ENCODE assay signal across 9 cellular contexts in the genomic region with DNA sequence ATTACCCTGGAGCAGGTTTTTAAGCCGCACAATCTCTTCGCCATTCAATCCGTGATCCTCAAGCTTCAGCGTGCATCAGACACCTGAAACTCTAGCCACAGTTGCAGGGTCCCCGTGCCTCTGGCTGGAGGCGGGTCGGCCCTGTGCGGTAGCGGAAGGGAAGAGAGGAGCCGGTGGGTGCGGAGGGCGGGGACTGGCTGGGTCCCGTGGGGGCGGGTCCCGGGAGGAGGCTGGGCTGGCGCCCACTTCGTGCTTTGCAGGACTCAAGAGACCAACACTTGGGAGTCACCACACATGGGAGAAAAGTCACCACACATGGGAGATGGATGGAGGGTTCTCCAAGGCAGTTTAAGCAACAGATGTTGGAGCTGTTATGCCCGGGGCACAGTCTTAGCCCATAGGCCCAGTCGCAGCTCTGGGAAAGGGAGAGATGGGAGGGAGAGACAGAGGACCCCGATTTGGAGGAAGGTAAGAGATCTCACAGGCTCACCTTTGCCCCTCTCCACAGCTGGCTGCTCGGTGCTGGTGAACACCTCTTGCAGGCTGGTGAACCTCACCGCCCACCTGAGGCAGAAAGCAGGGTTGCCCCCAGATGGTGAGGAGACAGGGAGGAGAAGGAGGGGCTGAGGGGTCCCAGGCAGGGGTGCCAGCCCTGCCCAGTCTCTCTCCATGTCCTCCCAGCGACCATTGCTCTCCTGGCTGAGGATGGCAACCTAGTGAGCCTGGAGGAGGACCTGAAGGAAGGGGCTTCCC. TPM values are rescaled to one million over a fixed set of nuclear protein-coding genes. Genes with fewer than 3 reads are reported as not detected.
DNase-seq lines count a peak whose midpoint lies in the region; ATAC-seq and TF ChIP-seq lines count a peak whose summit lies in the region.
"Had no signal": no experiment of that assay in that cellular context is flagged by ENCODE, and none has a peak within 500 bp of the region (broad histone marks: within the 10 kb centered on the region; RNA-seq: fewer than 3 reads in every experiment).

No MANE protein-coding gene starts in this region.

- no peaks in the 10 kb centered on the region for H3K9me3 Mint-ChIP-seq in T-cell
- no peaks in the 10 kb centered on the region for H3K9me3 Mint-ChIP-seq in activated naive CD8-positive, alpha-beta T cell treated with anti-CD3 and anti-CD28 coated beads, Interleukin-2, amount 10 ng/mL, durations not matched to agents 7 days and 5 days

- peaks cover 31 to 32% of the 10 kb centered on the region in 2 experiments for H3K4me1 ChIP-seq in neutrophil (ENCODE audit: control insufficient read depth in 1 of 2, insufficient read depth in 1 of 2, low read depth in 1 of 2, low read length in 1 of 2)

- H3K9me3 ChIP-seq in AG04450 (ENCODE audit: control insufficient read depth, insufficient read depth, low read length) (no peaks in the 10 kb centered on the region), neutrophil (no peaks in the 10 kb centered on the region)

- H3K4me1 Mint-ChIP-seq in T-cell, result peaks cover 28 to 49% (median 42%) of the 10 kb centered on the region in 3 donors
- peaks cover 40% of the 10 kb centered on the region for H3K4me1 Mint-ChIP-seq in activated naive CD8-positive, alpha-beta T cell treated with anti-CD3 and anti-CD28 coated beads, Interleukin-2, amount 10 ng/mL, durations not matched to agents 7 days and 5 days

- no peak overlapping the region for H3K27ac ChIP-seq in AG04450 (ENCODE audit: low read depth, low read length)
- H3K27ac ChIP-seq in neutrophil, result no peak overlapping the region
- H3K27ac ChIP-seq: C4-2B had no signal

- no peaks in the 10 kb centered on the region for H3K36me3 ChIP-seq in neutrophil

- peak overlapping the region; percentile 64 to 84 (median 71) for H3K4me3 Mint-ChIP-seq in T-cell
- peak overlapping the region; percentile 81 for H3K4me3 Mint-ChIP-seq in activated naive CD8-positive, alpha-beta T cell treated with anti-CD3 and anti-CD28 coated beads, Interleukin-2, amount 10 ng/mL, durations not matched to agents 7 days and 5 days

- no peaks in the 10 kb centered on the region for H3K27me3 Mint-ChIP-seq in T-cell
- H3K27me3 Mint-ChIP-seq in activated naive CD8-positive, alpha-beta T cell treated with anti-CD3 and anti-CD28 coated beads, Interleukin-2, amount 10 ng/mL, durations not matched to agents 7 days and 5 days, result no peaks in the 10 kb centered on the region

- POLR2A ChIA-PET in AG04450 (lab: Yijun Ruan, JAX), result interaction anchor here (0.5 kb wide), 1 partner anchor 124 kb away, joined by 3 read pairs; no protein-coding TSS in a partner anchor
- POLR2A ChIA-PET in T-cell (lab: Charles Lee), result no interaction called here
- POLR2A ChIA-PET in activated naive CD8-positive, alpha-beta T cell treated with anti-CD3 and anti-CD28 coated beads, Interleukin-2, amount 10 ng/mL, durations not matched to agents 7 days and 5 days (lab: Charles Lee), result interaction anchor here (0.8 to 1.5 kb wide), 6 partner anchors 9 to 94 kb away, joined by 3 to 8 read pairs (median 4); a partner anchor contains a TSS

- CTCF ChIA-PET in AG04450 (lab: Charles Lee) (interaction anchor here (0.7 to 1.6 kb wide), 2 partner anchors 23 to 86 kb away, joined by 4 to 8 read pairs; a partner anchor contains a TSS), T-cell (lab: Charles Lee) (interaction anchor here in 1 of 2 donors (0.5 kb wide), 1 partner anchor 154 kb away, joined by 3 read pairs; no protein-coding TSS in a partner anchor)

- H3K27me3 ChIP-seq in AG04450 (ENCODE audit: control insufficient read depth, insufficient read depth, low read length) (no peaks in the 10 kb centered on the region), neutrophil (peaks cover 4% of the 10 kb centered on the region)

- DNase-seq in AG04450 (ENCODE audit: low read depth, low spot score) (no peak), T-cell (peak in 18 of 34 experiments; percentile 28 to 64 (median 44)), NOMO-1 treated with dmso at 0.1 percent for 144 hours (lab: John Stamatoyannopoulos, UW; ENCODE audit: unreplicated experiment) (no peak), SKM-1 (lab: John Stamatoyannopoulos, UW; ENCODE audit: unreplicated experiment) (no peak)
- DNase-seq in activated naive CD8-positive, alpha-beta T cell treated with anti-CD3 and anti-CD28 coated beads, Interleukin-2, amount 10 ng/mL, durations not matched to agents 7 days and 5 days, result peak; percentile 71

- ATAC-seq in T-cell (replicated peaks in 1 of 4) (peak; percentile 52 to 67 (median 62)), GM21528 (IDR thresholded peaks at IDR 0.05; ENCODE audit: low FRiP score, unreplicated experiment) (no peak), GM21723 (IDR thresholded peaks at IDR 0.05; ENCODE audit: unreplicated experiment) (no peak)
- peak; percentile 30 for ATAC-seq in activated naive CD8-positive, alpha-beta T cell treated with anti-CD3 and anti-CD28 coated beads, Interleukin-2, amount 10 ng/mL, durations not matched to agents 7 days and 5 days (ENCODE audit: low read depth)

- no peak for TF ChIP-seq CTCF in AG04450 (IDR thresholded peaks at IDR 0.05; ENCODE audit: low read depth, low read length)
- no peak for TF ChIP-seq CTCF in neutrophil (IDR thresholded peaks at IDR 0.05)

- H3K36me3 Mint-ChIP-seq in T-cell, result no peaks in the 10 kb centered on the region
- peaks cover 2% of the 10 kb centered on the region for H3K36me3 Mint-ChIP-seq in activated naive CD8-positive, alpha-beta T cell treated with anti-CD3 and anti-CD28 coated beads, Interleukin-2, amount 10 ng/mL, durations not matched to agents 7 days and 5 days

- peak overlapping the region; percentile 50 for H3K4me3 ChIP-seq in AG04450 (ENCODE audit: low read depth, low read length)
- H3K4me3 ChIP-seq in neutrophil (ENCODE audit: low read depth in 1 of 2, low read length in 1 of 2), result peak overlapping the region; percentile 53 to 59

- H3K27ac Mint-ChIP-seq in T-cell, result peak overlapping the region; percentile 63 to 90
- H3K27ac Mint-ChIP-seq in activated naive CD8-positive, alpha-beta T cell treated with anti-CD3 and anti-CD28 coated beads, Interleukin-2, amount 10 ng/mL, durations not matched to agents 7 days and 5 days, result peak overlapping the region; percentile 90

RNA-seq across cellular contexts. Expression of a gene that starts 1.0 kb away (rescaled TPM):
- 2.1 and 2.9 TPM in 2 replicates for polyA plus RNA-seq in AG04450 (2011; rRNA removed)
- polyA minus RNA-seq in AG04450 (2011; rRNA and poly(A)+ RNA removed), result 0.78 and 2.0 TPM in 2 replicates
- total RNA-seq in T-cell, result 1 to 10 TPM in 4 of 5 donors, under 1 TPM in 1; 0.58 to 2.2 (median 1.9) TPM
- total RNA-seq in activated naive CD8-positive, alpha-beta T cell treated with anti-CD3 and anti-CD28 coated beads, Interleukin-2, amount 10 ng/mL, durations not matched to agents 7 days and 5 days, result 1 to 10 TPM; 2.1 to 2.9 TPM

RNA-seq across cellular contexts. Expression of a gene that starts 4.0 kb away (rescaled TPM):
- polyA plus RNA-seq in AG04450 (2011; rRNA removed), result 10.1 and 16.9 TPM in 2 replicates
- 14.2 and 34.2 TPM in 2 replicates for polyA minus RNA-seq in AG04450 (2011; rRNA and poly(A)+ RNA removed)
- total RNA-seq in T-cell, result 10 to 100 TPM; 26.1 to 66.3 (median 63.2) TPM
- total RNA-seq in activated naive CD8-positive, alpha-beta T cell treated with anti-CD3 and anti-CD28 coated beads, Interleukin-2, amount 10 ng/mL, durations not matched to agents 7 days and 5 days, result 100 to 1,000 TPM in 1 of 2 experiments, 10 to 100 TPM in 1; 99.8 to 111 TPM

RNA-seq across cellular contexts. Expression of a gene that starts 8.9 kb away (rescaled TPM):
- 5.7 and 9.0 TPM in 2 replicates for polyA plus RNA-seq in AG04450 (2011; rRNA removed)
- polyA minus RNA-seq in AG04450 (2011; rRNA and poly(A)+ RNA removed), result 4.7 and 9.7 TPM in 2 replicates
- total RNA-seq in T-cell, result 1 to 10 TPM; 1.6 to 5.3 (median 2.5) TPM
- 1 to 10 TPM; 2.1 to 2.4 TPM for total RNA-seq in activated naive CD8-positive, alpha-beta T cell treated with anti-CD3 and anti-CD28 coated beads, Interleukin-2, amount 10 ng/mL, durations not matched to agents 7 days and 5 days

RNA-seq across cellular contexts. Expression of a gene that starts 9.5 kb away (rescaled TPM):
- not detected in 2 replicates for polyA plus RNA-seq in AG04450 (2011; rRNA removed)
- not detected in 2 replicates for polyA minus RNA-seq in AG04450 (2011; rRNA and poly(A)+ RNA removed)
- total RNA-seq in T-cell, result 1 to 10 TPM in 4 of 5 donors, not detected in 1; 1.5 to 2.6 (median 1.7) TPM
- not detected for total RNA-seq in activated naive CD8-positive, alpha-beta T cell treated with anti-CD3 and anti-CD28 coated beads, Interleukin-2, amount 10 ng/mL, durations not matched to agents 7 days and 5 days

RNA-seq across cellular contexts. Expression of a gene that starts 12.8 kb away (rescaled TPM):
- 1.6 and 2.8 TPM in 2 replicates for polyA plus RNA-seq in AG04450 (2011; rRNA removed)
- polyA minus RNA-seq in AG04450 (2011; rRNA and poly(A)+ RNA removed), result 8.8 and 10.1 TPM in 2 replicates
- total RNA-seq in T-cell, result 1 to 10 TPM; 3.2 to 6.4 (median 5.8) TPM
- total RNA-seq in activated naive CD8-positive, alpha-beta T cell treated with anti-CD3 and anti-CD28 coated beads, Interleukin-2, amount 10 ng/mL, durations not matched to agents 7 days and 5 days, result 1 to 10 TPM; 3.8 to 4.1 TPM

Comparison
In these comparisons a context has a peak if more than half of its experiments do, and no peak if none do; other contexts are left out.
1. DNase-seq: peak in T-cell (18 of 34) and activated naive CD8-positive, alpha-beta T cell treated with anti-CD3 and anti-CD28 coated beads, Interleukin-2, amount 10 ng/mL, durations not matched to agents 7 days and 5 days (single experiment); none in AG04450 (single experiment), NOMO-1 treated with dmso at 0.1 percent for 144 hours (single experiment) and SKM-1 (single experiment).
2. ATAC-seq: peak in T-cell (4 of 4) and activated naive CD8-positive, alpha-beta T cell treated with anti-CD3 and anti-CD28 coated beads, Interleukin-2, amount 10 ng/mL, durations not matched to agents 7 days and 5 days (single experiment); none in GM21528 (single experiment) and GM21723 (single experiment).
3. POLR2A ChIA-PET loops: an anchor here in AG04450 (0.5 kb wide) and activated naive CD8-positive, alpha-beta T cell treated with anti-CD3 and anti-CD28 coated beads, Interleukin-2, amount 10 ng/mL, durations not matched to agents 7 days and 5 days (0.8 to 1.5 kb wide); none called in T-cell.